In genomic region chr18:58438161-58438983, GRCh38 we compare ENCODE assay signal across 9 cellular contexts.
DNase-seq lines count a peak whose midpoint lies in the region; ATAC-seq, FAIRE-seq and TF ChIP-seq lines count a peak whose summit lies in the region.
"Had no signal": no experiment of that assay in that cellular context is flagged by ENCODE, and none has a peak within 500 bp of the region (broad histone marks: within the 10 kb centered on the region; RNA-seq: fewer than 3 reads in every experiment).

No MANE protein-coding gene starts in this region.

- peaks cover 6% of the 10 kb centered on the region for H3K27me3 Mint-ChIP-seq in astrocyte (ENCODE audit: low read depth, unreplicated experiment)

- no peak for ATAC-seq in GM18909 (IDR thresholded peaks at IDR 0.05; ENCODE audit: poor library complexity, unreplicated experiment)
- no peak for ATAC-seq in GM21619 (IDR thresholded peaks at IDR 0.05; ENCODE audit: unreplicated experiment)
- ATAC-seq in GM19324 (IDR thresholded peaks at IDR 0.05; ENCODE audit: low FRiP score, unreplicated experiment), result no peak

- peaks cover 18% of the 10 kb centered on the region for H3K4me1 Mint-ChIP-seq in astrocyte (ENCODE audit: low read depth, unreplicated experiment)

- H3K4me1 ChIP-seq in astrocyte (ENCODE audit: insufficient read depth, low read length) (no peaks in the 10 kb centered on the region), muscle layer of colon (ENCODE audit: insufficient read depth, low read length) (peaks cover 4% of the 10 kb centered on the region)

- DNase-seq in AG04450 (ENCODE audit: low read depth, low spot score) (no peak), GM20000 (ENCODE audit: low spot score) (peak; percentile 46), astrocyte (ENCODE audit: low read depth) (peak; percentile 36)
- no peak for DNase-seq in stimulated activated CD4-positive, alpha-beta T cell treated with anti-CD3 and anti-CD28 coated beads, Interleukin-4, amount 100 ng/mL, for 4 hours

- peak overlapping the region; percentile 8 for H2AFZ ChIP-seq in astrocyte (ENCODE audit: low read depth, low read length)

- H3K79me2 ChIP-seq in astrocyte (ENCODE audit: insufficient read depth, low read length), result no peaks in the 10 kb centered on the region

- no peaks in the 10 kb centered on the region; the same call in 1 of the 2 replicates for H3K9me3 ChIP-seq in AG04450 (ENCODE audit: control insufficient read depth, insufficient read depth, low read length)
- H3K9me3 ChIP-seq in astrocyte (ENCODE audit: insufficient read depth, low read depth, low read length), result no peaks in the 10 kb centered on the region
- no peaks in the 10 kb centered on the region for H3K9me3 ChIP-seq in muscle layer of colon (ENCODE audit: low read length)

- FAIRE-seq in astrocyte (lab: Jason Lieb, UNC), result no peak

- no peak overlapping the region for H3K27ac Mint-ChIP-seq in astrocyte (ENCODE audit: unreplicated experiment)

- no peaks in the 10 kb centered on the region for H3K9me3 Mint-ChIP-seq in astrocyte (ENCODE audit: unreplicated experiment)

- H3K36me3 Mint-ChIP-seq in astrocyte (ENCODE audit: low read depth, unreplicated experiment), result no peaks in the 10 kb centered on the region

- no peaks in the 10 kb centered on the region for H3K36me3 ChIP-seq in astrocyte (ENCODE audit: insufficient read depth, low read length)
- no peaks in the 10 kb centered on the region for H3K36me3 ChIP-seq in muscle layer of colon (ENCODE audit: insufficient read depth, low read length)

- TF ChIP-seq CTCF in AG04450 (IDR thresholded peaks at IDR 0.05; ENCODE audit: low read depth, low read length) (no peak), GM20000 (IDR thresholded peaks at IDR 0.05; ENCODE audit: extremely low read depth, missing control alignments) (no peak), astrocyte (IDR thresholded peaks at IDR 0.05; ENCODE audit: insufficient read depth, low read depth, low read length) (no peak)

- H3K4me2 ChIP-seq in astrocyte (ENCODE audit: low read length), result peak overlapping the region; percentile 68

- H3K27me3 ChIP-seq in AG04450 (ENCODE audit: control insufficient read depth, insufficient read depth, low read length) (peaks cover 3% of the 10 kb centered on the region), astrocyte (ENCODE audit: insufficient read depth, low read length) (no peaks in the 10 kb centered on the region), muscle layer of colon (ENCODE audit: control insufficient read depth in 1 of 2, insufficient read depth in 2 of 2, low read length in 2 of 2) (no peaks in the 10 kb centered on the region)

- CTCF ChIA-PET in AG04450 (lab: Charles Lee), result interaction anchor here (0.6 kb wide), 1 partner anchor 257 kb away, joined by 3 read pairs; no protein-coding TSS in a partner anchor

- H3K4me3 ChIP-seq in AG04450 (ENCODE audit: low read depth, low read length) (peak overlapping the region; percentile 40), astrocyte (ENCODE audit: insufficient read depth, low read depth, low read length) (no peak overlapping the region), muscle layer of colon (ENCODE audit: low read depth in 1 of 2, low read length in 2 of 2) (peak overlapping the region in 1 of 2 donors; percentile 48)

- no peak overlapping the region for H3K9ac ChIP-seq in astrocyte (ENCODE audit: low read length)
- H3K9ac ChIP-seq in muscle layer of colon (ENCODE audit: low read length), result no peak overlapping the region

- H4K20me1 ChIP-seq in astrocyte (ENCODE audit: insufficient read depth, low read length), result no peaks in the 10 kb centered on the region

- POLR2A ChIA-PET in AG04450 (lab: Yijun Ruan, JAX), result interaction anchor here (0.6 kb wide), 1 partner anchor 17 kb away, joined by 8 read pairs; no protein-coding TSS in a partner anchor

- no peak overlapping the region for H3K4me3 Mint-ChIP-seq in astrocyte (ENCODE audit: unreplicated experiment)

- H3K27ac ChIP-seq in AG04450 (ENCODE audit: low read depth, low read length) (no peak overlapping the region), astrocyte (ENCODE audit: low read depth, low read length) (no peak overlapping the region), muscle layer of colon (ENCODE audit: low read depth, low read length) (peak overlapping the region; percentile 12)
- H3K27ac ChIP-seq: HL-60 had no signal

Comparison
In these comparisons a context has a peak if more than half of its experiments do, and no peak if none do; other contexts are left out.
1. DNase-seq: peak in GM20000 (single experiment) and astrocyte (single experiment); none in AG04450 (single experiment) and stimulated activated CD4-positive, alpha-beta T cell treated with anti-CD3 and anti-CD28 coated beads, Interleukin-4, amount 100 ng/mL, for 4 hours (0 of 2).